26 cellular contexts compared by ENCODE assay signal in genomic region chr5:122565331-122565730, GRCh38.
"Had no signal": no experiment of that assay in that cellular context is flagged by ENCODE, and none has a peak within 500 bp of the region (broad histone marks: within the 10 kb centered on the region; RNA-seq: fewer than 3 reads in every experiment).

No MANE protein-coding gene starts in this region.

- H3K9ac ChIP-seq: neural progenitor cell had no signal

- H2AFZ ChIP-seq: neural progenitor cell had no signal

- ATAC-seq: activated CD8-positive, alpha-beta T cell treated with anti-CD3 and anti-CD28 coated beads for 36 hours; activated T-cell treated with anti-CD3 and anti-CD28 coated beads, Interleukin-2, amount 50 U/mL, for 4 hours; activated T-helper 17 cell treated with anti-CD3 and anti-CD28 coated beads, Interleukin-2, amount 50 U/mL, for 72 hours; foreskin keratinocyte; heart right ventricle; naive thymus-derived CD8-positive, alpha-beta T cell; sciatic nerve; stimulated activated memory B cell treated with anti-CD40 and anti-IgM and Interleukin-4, amounts not matched to agents 10 μg/mL and 1 μg/mL and 100 μg/mL, for 72 hours; T-helper 17 cell had no signal

- H3K9me3 ChIP-seq: esophagus muscularis mucosa, heart right ventricle, suprapubic skin, tibial artery had no signal

- H3K36me3 ChIP-seq: esophagus muscularis mucosa, heart right ventricle, neural progenitor cell, suprapubic skin, tibial artery had no signal

- H3K27ac ChIP-seq: esophagus muscularis mucosa, foreskin keratinocyte, heart right ventricle, neural progenitor cell, skin epidermis, suprapubic skin, tibial artery had no signal

- H3K4me2 ChIP-seq: neural progenitor cell had no signal

- H3K27me3 ChIP-seq: esophagus muscularis mucosa, foreskin keratinocyte, neural progenitor cell, suprapubic skin, tibial artery had no signal

- H3K4me1 ChIP-seq: foreskin keratinocyte, heart right ventricle, suprapubic skin, tibial artery had no signal

- FAIRE-seq: bronchial epithelial cell, colon had no signal

- DNase-seq: activated CD4-positive, alpha-beta T cell treated with anti-CD3 and anti-CD28 coated beads, Interleukin-2, amount 50 U/mL, for 1 hour; activated CD4-positive, CD25-positive, alpha-beta regulatory T cell treated with anti-CD3 and anti-CD28 coated beads, Interleukin-2, amount 50 U/mL, for 72 hours; activated CD8-positive, alpha-beta T cell treated with anti-CD3 and anti-CD28 coated beads for 36 hours; activated gamma-delta T cell treated with Interleukin-2 at 50 U/mL for 16 hours; activated naive CD4-positive, alpha-beta T cell treated with anti-CD3 and anti-CD28 coated beads, Interleukin-2, amount 50 U/mL, for 16 hours; activated T-cell treated with anti-CD3 and anti-CD28 coated beads, Interleukin-2, amount 50 U/mL, for 4 hours; dermis blood vessel endothelial cell; effector CD4-positive, alpha-beta T cell; heart right ventricle; islet precursor cell; mammary epithelial cell; naive thymus-derived CD8-positive, alpha-beta T cell; stimulated activated CD4-positive, alpha-beta T cell treated with anti-CD3 and anti-CD28 coated beads, Interleukin-4, amount 100 ng/mL, for 24 hours; T-helper 17 cell; T1000; tibial artery had no signal

- H3K4me3 ChIP-seq: esophagus muscularis mucosa, heart right ventricle, neural progenitor cell, skin epidermis, suprapubic skin, tibial artery had no signal
